In the genomic region with DNA sequence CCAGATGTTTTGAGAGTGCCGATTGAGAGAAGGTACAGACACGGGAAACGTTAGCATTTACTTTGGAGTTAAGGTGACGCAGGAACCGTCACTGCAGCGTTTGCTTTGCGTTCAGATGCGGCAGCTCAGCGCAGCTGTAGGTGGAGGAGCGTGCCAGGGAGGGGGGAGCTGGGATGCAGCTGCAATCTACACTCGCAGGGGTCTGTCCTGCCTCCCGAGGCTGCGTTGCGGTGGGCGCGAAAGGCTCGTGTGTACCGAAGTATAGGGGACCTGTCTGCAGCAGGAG, we compare ENCODE assay signal across 8 cellular contexts. TPM values are rescaled to one million over a fixed set of nuclear protein-coding genes. Genes with fewer than 3 reads are reported as not detected.
DNase-seq lines count a peak whose midpoint lies in the region; ATAC-seq, FAIRE-seq and TF ChIP-seq lines count a peak whose summit lies in the region.

No MANE protein-coding gene starts in this region.

- H3K9me2 ChIP-seq in PC-9 (ENCODE audit: insufficient read depth) = no peaks in the 10 kb centered on the region

- intact Hi-C loops in PC-9 (cut with micrococcal nuclease; ENCODE audit: unreplicated experiment) (loop anchor here (1.0 kb wide), 1 partner anchor 12 kb away; no protein-coding TSS in a partner anchor), GM12878 (cut with micrococcal nuclease; ENCODE audit: unreplicated experiment) (loop anchor here (1.0 kb wide), 2 partner anchors 12 to 53 kb away; no protein-coding TSS in a partner anchor)

- CTCF ChIA-PET in PC-9 (lab: Charles Lee) (interaction anchor here (0.5 to 0.7 kb wide), 2 partner anchors 157 to 720 kb away, joined by 4 to 5 read pairs; a partner anchor contains a TSS), GM12878 (lab: Yijun Ruan, JAX) (interaction anchor here (0.9 to 1.5 kb wide), 14 partner anchors 9 to 108 kb away, joined by 3 to 10 read pairs (median 3); a partner anchor contains a TSS)

- RAD21 ChIA-PET in GM12878 (lab: Charles Lee; ENCODE audit: unreplicated experiment) = interaction anchor here (0.8 to 1.5 kb wide), 9 partner anchors 14 to 150 kb away, joined by 3 to 9 read pairs (median 3); no protein-coding TSS in a partner anchor

- peak overlapping the region; percentile 94 for H3K9ac ChIP-seq in GM12878 (ENCODE audit: control insufficient read depth, insufficient read depth, low read length)

- no TSS peak for BruUV-seq in PC-9 (replicated peaks; lab: Mats Ljungman, UMichigan)
- BruUV-seq in GM12878 (replicated peaks; lab: Mats Ljungman, UMichigan) = no TSS peak

- under 1% methylated on average over 18 of the region's 18 CpGs for WGBS in GM12878 (ENCODE audit: insufficient coverage, insufficient replicate concordance, low lambda C conversion rate, missing lambda C conversion rate)

- 0 out of 4 replicates have a peak, but pooled peaks of 1 of the 2 experiments have one; percentile 23 for TF ChIP-seq EP300 in GM12878 (IDR thresholded peaks at IDR 0.05; ENCODE audit: borderline replicate concordance in 1 of 2, control insufficient read depth in 1 of 2, low read depth in 2 of 2, low read length in 2 of 2)

- peaks cover 36% of the 10 kb centered on the region for H4K20me1 ChIP-seq in PC-9 (ENCODE audit: insufficient read depth)
- H4K20me1 ChIP-seq in GM12878 (ENCODE audit: control insufficient read depth, insufficient read depth) = peaks cover 3% of the 10 kb centered on the region

- H3K4me2 ChIP-seq in PC-9 (peak overlapping the region; percentile 95), GM12878 (ENCODE audit: control insufficient read depth, insufficient read depth) (peak overlapping the region; percentile 99)

- H3K4me1 ChIP-seq in PC-9 (replicated peaks; ENCODE audit: insufficient read depth) (peaks cover 25% of the 10 kb centered on the region), GM12878 (ENCODE audit: control insufficient read depth, insufficient read depth, low read length) (peaks cover 19% of the 10 kb centered on the region)

- H3K27ac ChIP-seq in PC-9 (peak overlapping the region; percentile 76), GM12878 (ENCODE audit: control insufficient read depth, insufficient read depth) (peak overlapping the region; percentile 68)

- no peak for TF ChIP-seq RAD21 in GM12878 (IDR thresholded peaks at IDR 0.05; ENCODE audit: insufficient read depth, low read depth, low read length)

- POLR2A ChIA-PET in PC-9 (lab: Charles Lee; ENCODE audit: unreplicated experiment) (no interaction called here), GM12878 (lab: Charles Lee) (interaction anchor here (0.5 to 1.2 kb wide), 9 partner anchors 10 to 70 kb away, joined by 3 to 8 read pairs (median 4); no protein-coding TSS in a partner anchor)

- H3K27me3 ChIP-seq in PC-9 (ENCODE audit: insufficient read depth, low read depth) (no peaks in the 10 kb centered on the region), GM12878 (replicated peaks in 1 of 2; ENCODE audit: control insufficient read depth in 2 of 2, insufficient read depth in 2 of 2, low read length in 1 of 2) (no peaks in the 10 kb centered on the region)

- SMC1A ChIA-PET in GM12878 (lab: Charles Lee; ENCODE audit: uncharacterized antibody, unreplicated experiment) = interaction anchor here (0.8 to 2.0 kb wide), 12 partner anchors 11 to 53 kb away, joined by 3 to 15 read pairs (median 5); a partner anchor contains a TSS

- H3K4me3 ChIP-seq in PC-9 = peak overlapping the region; percentile 79
- H3K4me3 ChIP-seq in GM12878 = peak overlapping the region; percentile 82

- H3K79me2 ChIP-seq in PC-9 (ENCODE audit: low read depth) (peaks cover 37% of the 10 kb centered on the region), GM12878 (ENCODE audit: control insufficient read depth, insufficient read depth, low read length) (peaks cover 49% of the 10 kb centered on the region)

- H3K9me3 ChIP-seq in PC-9 (ENCODE audit: insufficient read depth, low read depth) (no peaks in the 10 kb centered on the region), GM12878 (replicated peaks; ENCODE audit: control insufficient read depth, insufficient read depth, low read length) (no peaks in the 10 kb centered on the region)

- H2AFZ ChIP-seq in PC-9 (peak overlapping the region; percentile 98), GM12878 (ENCODE audit: control insufficient read depth, low read depth, low read length) (peak overlapping the region; percentile 93)

- peak; percentile 29 for DNase-seq in COLO829 (ENCODE audit: low spot score)
- DNase-seq in PC-9 = peak in 1 of 2 experiments; percentile 58
- DNase-seq in GM12878 (ENCODE audit: low read depth, low spot score) = no peak
- DNase-seq in iPS-NIHi11 (ENCODE audit: low spot score) = peak; percentile 71
- DNase-seq in stimulated activated CD4-positive, alpha-beta T cell treated with anti-CD3 and anti-CD28 coated beads, Interleukin-1b, Interleukin-23, amount 100 ng/mL, for 48 hours = peak; percentile 65
- DNase-seq in MV-4-11 (lab: John Stamatoyannopoulos, UW) = no peak

- in situ Hi-C loops in GM12878 (cut with MboI) = no loop called here

- TF ChIP-seq CTCF in PC-9 (conservative IDR thresholded peaks at IDR 0.05) = no peak; the same call in 1 of the 2 replicates
- TF ChIP-seq CTCF in GM12878 (IDR thresholded peaks at IDR 0.05 in 2 of 3, conservative IDR thresholded peaks at IDR 0.05 in 1 of 3; ENCODE audit: control insufficient read depth in 2 of 3, extremely low read depth in 1 of 3, insufficient read depth in 1 of 3, low read depth in 3 of 3, low read length in 3 of 3) = no peak

- H3K36me3 ChIP-seq in PC-9 (ENCODE audit: low read depth) (no peaks in the 10 kb centered on the region), GM12878 (ENCODE audit: control insufficient read depth in 2 of 2, insufficient read depth in 2 of 2, low read length in 1 of 2) (no peaks in the 10 kb centered on the region)

- peak; percentile 22 for ATAC-seq in GM19397 (IDR thresholded peaks at IDR 0.05; ENCODE audit: unreplicated experiment)
- peak; percentile 36 for ATAC-seq in HG03439 (IDR thresholded peaks at IDR 0.05; ENCODE audit: unreplicated experiment)
- ATAC-seq in GM12878 = peak; percentile 50

- FAIRE-seq in GM12878 (lab: Jason Lieb, UNC) = peak; percentile 44

- TF ChIP-seq POLR2A in GM12878 (IDR thresholded peaks at IDR 0.05; ENCODE audit: low read depth, low read length) = no peak

- H3F3A ChIP-seq in PC-9 (ENCODE audit: insufficient read depth, low read depth) = peaks cover 59% of the 10 kb centered on the region

RNA-seq across cellular contexts. Expression of a gene that starts 0.4 kb away (rescaled TPM):
- total RNA-seq in PC-9 (2021) (75.4 and 78.3 TPM in 2 replicates), GM12878 (2014; rRNA removed) (48.3 and 63.8 TPM in 2 replicates), GM12878 (2014; rRNA removed; fragmentation: Illumina TruSeq; extraction: Trizol) (61.5 and 64.6 TPM in 2 replicates), GM12878 (2021) (64.6 and 71.3 TPM in 2 replicates)
- 25.4 and 27.5 TPM in 2 replicates for total RNA-seq in GM12878 (2013; cell fraction: nucleolus; rRNA removed)
- polyA plus RNA-seq in GM12878 (2011; ENCODE audit: low read depth) = 15.6 TPM
- polyA plus RNA-seq in GM12878 (2011; rRNA removed) (43.2 and 76.1 TPM in 2 replicates), GM12878 (2014; fragmentation: Illumina TruSeq; extraction: Trizol) (82.3 and 101 TPM in 2 replicates), GM12878 (2014; fragmentation: Nextera tagmentation; extraction: Ambion mirVana) (10 to 100 TPM; 25.5 to 35.5 TPM), GM12878 (2014; rRNA removed) (54.2 and 65.6 TPM in 2 replicates), GM12878 (2016; fragmentation: Nextera tagmentation; extraction: Ambion mirVana) (100 to 1,000 TPM in 1 of 2 experiments, 10 to 100 TPM in 1; 98.9 to 101 TPM)
- polyA plus RNA-seq in GM12878 (2011; cell fraction: cytosol; rRNA removed) = 10.8 and 19.8 TPM in 2 replicates
- polyA plus RNA-seq in GM12878 (2011; cell fraction: nucleus; rRNA removed) = 10.2 and 11.0 TPM in 2 replicates
- polyA plus RNA-seq in GM12878 (2012) = 26.0 and 32.2 TPM in 2 replicates
- 22.0 and 35.8 TPM in 2 replicates for polyA minus RNA-seq in GM12878 (2011; rRNA and poly(A)+ RNA removed)
- 15.8 and 20.3 TPM in 2 replicates for polyA minus RNA-seq in GM12878 (2011; cell fraction: cytosol; rRNA and poly(A)+ RNA removed)
- polyA minus RNA-seq in GM12878 (2011; cell fraction: nucleus; rRNA and poly(A)+ RNA removed) = 4.0 and 7.4 TPM in 2 replicates

RNA-seq across cellular contexts. Expression of a gene that starts 12.6 kb away (rescaled TPM):
- 34.2 and 41.1 TPM in 2 replicates for total RNA-seq in PC-9 (2021)
- 111 and 115 TPM in 2 replicates for total RNA-seq in GM12878 (2013; cell fraction: nucleolus; rRNA removed)
- 39.0 and 43.9 TPM in 2 replicates for total RNA-seq in GM12878 (2014; rRNA removed)
- 27.1 and 28.1 TPM in 2 replicates for total RNA-seq in GM12878 (2014; rRNA removed; fragmentation: Illumina TruSeq; extraction: Trizol)
- total RNA-seq in GM12878 (2021) = 74.8 and 79.9 TPM in 2 replicates
- polyA plus RNA-seq in GM12878 (2011; ENCODE audit: low read depth) = 31.9 TPM
- 15.6 and 24.0 TPM in 2 replicates for polyA plus RNA-seq in GM12878 (2011; rRNA removed)
- polyA plus RNA-seq in GM12878 (2011; cell fraction: cytosol; rRNA removed) = 25.5 and 30.7 TPM in 2 replicates
- 58.0 and 65.4 TPM in 2 replicates for polyA plus RNA-seq in GM12878 (2011; cell fraction: nucleus; rRNA removed)
- polyA plus RNA-seq in GM12878 (2012) = 32.0 and 41.2 TPM in 2 replicates
- 36.9 and 37.1 TPM in 2 replicates for polyA plus RNA-seq in GM12878 (2014; fragmentation: Illumina TruSeq; extraction: Trizol)
- 10 to 100 TPM; 15.5 to 25.5 TPM for polyA plus RNA-seq in GM12878 (2014; fragmentation: Nextera tagmentation; extraction: Ambion mirVana)
- polyA plus RNA-seq in GM12878 (2014; rRNA removed) = 55.8 and 61.4 TPM in 2 replicates
- 10 to 100 TPM; 51.1 to 52.5 TPM for polyA plus RNA-seq in GM12878 (2016; fragmentation: Nextera tagmentation; extraction: Ambion mirVana)
- polyA minus RNA-seq in GM12878 (2011; rRNA and poly(A)+ RNA removed) = 44.8 and 57.2 TPM in 2 replicates
- 17.2 and 25.2 TPM in 2 replicates for polyA minus RNA-seq in GM12878 (2011; cell fraction: cytosol; rRNA and poly(A)+ RNA removed)
- polyA minus RNA-seq in GM12878 (2011; cell fraction: nucleus; rRNA and poly(A)+ RNA removed) = 34.0 and 51.4 TPM in 2 replicates

RNA-seq across cellular contexts. Expression of a gene that starts 41.8 kb away (rescaled TPM):
- total RNA-seq in PC-9 (2021) (51.9 and 71.5 TPM in 2 replicates), GM12878 (2014; rRNA removed) (39.8 and 44.6 TPM in 2 replicates), GM12878 (2014; rRNA removed; fragmentation: Illumina TruSeq; extraction: Trizol) (41.5 and 50.4 TPM in 2 replicates), GM12878 (2021) (40.0 and 48.3 TPM in 2 replicates)
- 357 and 406 TPM in 2 replicates for total RNA-seq in GM12878 (2013; cell fraction: nucleolus; rRNA removed)
- polyA plus RNA-seq in GM12878 (2011; ENCODE audit: low read depth) = 22.3 TPM
- polyA plus RNA-seq in GM12878 (2011; rRNA removed) (111 and 132 TPM in 2 replicates), GM12878 (2014; fragmentation: Illumina TruSeq; extraction: Trizol) (44.9 and 49.5 TPM in 2 replicates), GM12878 (2014; fragmentation: Nextera tagmentation; extraction: Ambion mirVana) (1 to 10 TPM; 3.9 to 7.3 TPM), GM12878 (2014; rRNA removed) (133 and 136 TPM in 2 replicates), GM12878 (2016; fragmentation: Nextera tagmentation; extraction: Ambion mirVana) (10 to 100 TPM; 26.6 to 26.8 TPM)
- 95.9 and 99.7 TPM in 2 replicates for polyA plus RNA-seq in GM12878 (2011; cell fraction: cytosol; rRNA removed)
- 131 and 218 TPM in 2 replicates for polyA plus RNA-seq in GM12878 (2011; cell fraction: nucleus; rRNA removed)
- polyA plus RNA-seq in GM12878 (2012) = 25.2 and 25.3 TPM in 2 replicates
- 169 and 228 TPM in 2 replicates for polyA minus RNA-seq in GM12878 (2011; rRNA and poly(A)+ RNA removed)
- polyA minus RNA-seq in GM12878 (2011; cell fraction: cytosol; rRNA and poly(A)+ RNA removed) = 25.3 and 42.1 TPM in 2 replicates
- polyA minus RNA-seq in GM12878 (2011; cell fraction: nucleus; rRNA and poly(A)+ RNA removed) = 61.1 and 89.3 TPM in 2 replicates

Comparison
In these comparisons a context has a peak if more than half of its experiments do, and no peak if none do; other contexts are left out.
1. DNase-seq: peak in COLO829 (single experiment), iPS-NIHi11 (single experiment) and stimulated activated CD4-positive, alpha-beta T cell treated with anti-CD3 and anti-CD28 coated beads, Interleukin-1b, Interleukin-23, amount 100 ng/mL, for 48 hours (single experiment); none in GM12878 (single experiment) and MV-4-11 (single experiment).
2. Peak in every context shown above with its lines, with median percentiles within 50 percentile points of each other: ATAC-seq.